16 cellular contexts compared by ENCODE assay signal in the genomic region with DNA sequence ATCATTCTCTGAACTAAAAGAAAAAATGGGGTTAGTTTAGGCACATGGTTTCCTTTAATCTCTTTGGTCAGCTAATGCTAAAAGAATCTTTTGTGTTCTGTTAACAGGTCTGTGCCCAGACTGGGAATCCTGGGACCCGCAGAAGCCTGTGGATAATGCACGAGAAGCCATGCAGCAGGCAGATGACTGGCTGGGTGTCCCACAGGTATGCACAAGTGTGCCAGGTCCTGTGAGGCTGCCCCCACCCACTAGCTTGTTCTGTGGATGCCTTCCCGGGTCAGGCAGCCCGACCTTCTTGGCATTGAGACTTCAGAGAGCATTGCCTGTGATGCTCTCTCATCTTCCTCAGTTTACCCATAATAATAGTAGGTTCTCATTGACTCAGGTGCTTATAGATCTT.
DNase-seq lines count a peak whose midpoint lies in the region; ATAC-seq and TF ChIP-seq lines count a peak whose summit lies in the region.
"Had no signal": no experiment of that assay in that cellular context is flagged by ENCODE, and none has a peak within 500 bp of the region (broad histone marks: within the 10 kb centered on the region; RNA-seq: fewer than 3 reads in every experiment).

No MANE protein-coding gene starts in this region.

- no peak overlapping the region for H2BK12ac ChIP-seq in mesenchymal stem cell (ENCODE audit: low read length in 2 of 2)

- no peaks in the 10 kb centered on the region for H3K9me3 Mint-ChIP-seq in activated naive CD4-positive, alpha-beta T cell treated with anti-CD3 and anti-CD28 coated beads, Interleukin-2, amount 10 ng/mL, durations not matched to agents 7 days and 5 days
- H3K9me3 Mint-ChIP-seq in T-cell, result no peaks in the 10 kb centered on the region

- CTCF ChIA-PET in activated naive CD4-positive, alpha-beta T cell treated with anti-CD3 and anti-CD28 coated beads, Interleukin-2, amount 10 ng/mL, durations not matched to agents 7 days and 5 days (lab: Charles Lee), result no interaction called here
- CTCF ChIA-PET in T-cell (lab: Charles Lee), result no interaction called here

- no peak overlapping the region for H2BK5ac ChIP-seq in mesenchymal stem cell (ENCODE audit: low read depth, low read length, poor library complexity, severe bottlenecking)

- no peak for ATAC-seq in T-cell (replicated peaks in 1 of 4)
- ATAC-seq: HCT116 had no signal

- WGBS in mesenchymal stem cell, result 98% methylated on average over 4 of the region's 4 CpGs

- no peak overlapping the region for H3K14ac ChIP-seq in mesenchymal stem cell (ENCODE audit: low read length in 2 of 2)

- H3K9me3 ChIP-seq in mesenchymal stem cell (ENCODE audit: control insufficient read depth, low read length) (no peaks in the 10 kb centered on the region), uterus (no peaks in the 10 kb centered on the region)

- H3K4me3 Mint-ChIP-seq in activated naive CD4-positive, alpha-beta T cell treated with anti-CD3 and anti-CD28 coated beads, Interleukin-2, amount 10 ng/mL, durations not matched to agents 7 days and 5 days, result no peak overlapping the region
- no peak overlapping the region for H3K4me3 Mint-ChIP-seq in T-cell
- H3K4me3 Mint-ChIP-seq: CD4-positive, CD25-positive, alpha-beta regulatory T cell had no signal

- no peak for TF ChIP-seq CTCF in uterus (IDR thresholded peaks at IDR 0.05)

- no peak for DNase-seq in activated naive CD4-positive, alpha-beta T cell treated with anti-CD3 and anti-CD28 coated beads, Interleukin-2, amount 10 ng/mL, durations not matched to agents 7 days and 5 days
- DNase-seq in activated naive CD4-positive, alpha-beta T cell treated with anti-CD3 and anti-CD28 coated beads, Interleukin-2, amount 50 U/mL, for 16 hours, result no peak
- DNase-seq in T-cell (no peak), mesenchymal stem cell (no peak), uterus (no peak), SKM-1 treated with dmso at 0.1 percent for 144 hours (lab: John Stamatoyannopoulos, UW; ENCODE audit: unreplicated experiment) (no peak), A172 (ENCODE audit: low spot score) (no peak)
- DNase-seq: 8988T; ACHN; Calu3; CD4-positive, CD25-positive, alpha-beta regulatory T cell; DMS 273 treated with DMSO at 0.1 percent for 48 hours; DMS79; GM23248 had no signal

- no peak overlapping the region for H2BK120ac ChIP-seq in mesenchymal stem cell (ENCODE audit: low read depth, low read length)

- H3K9ac ChIP-seq in mesenchymal stem cell (ENCODE audit: low read length), result no peak overlapping the region
- H3K9ac ChIP-seq: GM23248 had no signal

- H3K79me1 ChIP-seq in mesenchymal stem cell (replicated peaks; ENCODE audit: low read length, poor library complexity, severe bottlenecking), result peaks cover 25% of the 10 kb centered on the region

- H3K27ac ChIP-seq in mesenchymal stem cell (ENCODE audit: low read length, poor library complexity, severe bottlenecking) (no peak overlapping the region), uterus (peak overlapping the region; percentile 25 to 31)
- H3K27ac ChIP-seq: GM23248 had no signal

- TF ChIP-seq POLR2A in uterus (IDR thresholded peaks at IDR 0.05), result no peak

- H3K36me3 ChIP-seq in mesenchymal stem cell (ENCODE audit: control insufficient read depth in 1 of 2, insufficient read depth in 2 of 2, low read depth in 1 of 2, low read length in 2 of 2) (peaks cover 11 to 46% of the 10 kb centered on the region in 2 experiments), uterus (no peaks in the 10 kb centered on the region)

- peak overlapping the region; percentile 68 for H2AK5ac ChIP-seq in mesenchymal stem cell (ENCODE audit: low read length, severe bottlenecking)

- H3K4me1 ChIP-seq in mesenchymal stem cell (ENCODE audit: control insufficient read depth, insufficient read depth, low read depth, low read length), result peaks cover 15% of the 10 kb centered on the region
- peaks cover 0 to 4% of the 10 kb centered on the region in 2 donors for H3K4me1 ChIP-seq in uterus

- peak overlapping the region; percentile 47 for H3K27ac Mint-ChIP-seq in activated naive CD4-positive, alpha-beta T cell treated with anti-CD3 and anti-CD28 coated beads, Interleukin-2, amount 10 ng/mL, durations not matched to agents 7 days and 5 days
- H3K27ac Mint-ChIP-seq in T-cell, result peak overlapping the region; percentile 4 to 74

- H4K91ac ChIP-seq in mesenchymal stem cell (ENCODE audit: low read length), result peak overlapping the region; percentile 72

- H3K27me3 Mint-ChIP-seq in activated naive CD4-positive, alpha-beta T cell treated with anti-CD3 and anti-CD28 coated beads, Interleukin-2, amount 10 ng/mL, durations not matched to agents 7 days and 5 days, result no peaks in the 10 kb centered on the region
- H3K27me3 Mint-ChIP-seq in T-cell, result no peaks in the 10 kb centered on the region

- peaks cover 43% of the 10 kb centered on the region for H3K4me1 Mint-ChIP-seq in activated naive CD4-positive, alpha-beta T cell treated with anti-CD3 and anti-CD28 coated beads, Interleukin-2, amount 10 ng/mL, durations not matched to agents 7 days and 5 days
- H3K4me1 Mint-ChIP-seq in T-cell, result peaks cover 49 to 58% (median 52%) of the 10 kb centered on the region in 3 donors

- H3K4ac ChIP-seq in mesenchymal stem cell (ENCODE audit: low read depth in 1 of 2, low read length in 2 of 2), result peak overlapping the region in 1 of 2 experiments; percentile 30

- peaks cover 21% of the 10 kb centered on the region for H3K36me3 Mint-ChIP-seq in activated naive CD4-positive, alpha-beta T cell treated with anti-CD3 and anti-CD28 coated beads, Interleukin-2, amount 10 ng/mL, durations not matched to agents 7 days and 5 days
- H3K36me3 Mint-ChIP-seq in T-cell, result peaks cover 48% of the 10 kb centered on the region

- H3K18ac ChIP-seq in mesenchymal stem cell (ENCODE audit: low read depth in 1 of 2, low read length in 2 of 2), result no peak overlapping the region

- H4K8ac ChIP-seq in mesenchymal stem cell (ENCODE audit: low read length), result peak overlapping the region; percentile 56

- no peaks in the 10 kb centered on the region for H3K27me3 ChIP-seq in mesenchymal stem cell (ENCODE audit: control insufficient read depth in 1 of 2, insufficient read depth in 1 of 2, low read length in 2 of 2)
- H3K27me3 ChIP-seq in uterus, result no peaks in the 10 kb centered on the region
- H3K27me3 ChIP-seq: BLaER1 treated with 17β-estradiol and CSF1 and Interleukin-3, amounts not matched to agents 10 nM and 100 nM had no signal

- H2BK15ac ChIP-seq in mesenchymal stem cell (ENCODE audit: low read depth, poor library complexity, severe bottlenecking), result no peak overlapping the region

- POLR2A ChIA-PET in T-cell (lab: Charles Lee), result interaction anchor here in 1 of 2 donors (0.5 to 0.6 kb wide), 2 partner anchors 33 to 882 kb away, joined by 3 to 14 read pairs; no protein-coding TSS in a partner anchor

- H3K23ac ChIP-seq in mesenchymal stem cell (ENCODE audit: low read length in 2 of 2), result no peak overlapping the region

- intact Hi-C loops in uterus (cut with DNase I; ENCODE audit: low total_unique reads), result no loop called here

- no peak overlapping the region for H3K4me2 ChIP-seq in mesenchymal stem cell (ENCODE audit: low read length, poor library complexity, severe bottlenecking)

- H2AFZ ChIP-seq in mesenchymal stem cell (ENCODE audit: low read depth, low read length), result no peak overlapping the region
- H2AFZ ChIP-seq: GM23248 had no signal

- H3K4me3 ChIP-seq in mesenchymal stem cell (ENCODE audit: insufficient read depth in 1 of 2, low read depth in 1 of 2, low read length in 2 of 2) (no peak overlapping the region), uterus (no peak overlapping the region)
- H3K4me3 ChIP-seq: BLaER1 treated with 17β-estradiol and CSF1 and Interleukin-3, amounts not matched to agents 10 nM and 100 nM; GM23248 had no signal
